Comparison of ENCODE assay signal across 25 cellular contexts in genomic region chr2:30990176-30990575, GRCh38.
"Had no signal": no experiment of that assay in that cellular context is flagged by ENCODE, and none has a peak within 500 bp of the region (broad histone marks: within the 10 kb centered on the region; RNA-seq: fewer than 3 reads in every experiment).

No MANE protein-coding gene starts in this region.

- H3K36me3 ChIP-seq: brain microvascular endothelial cell, cardiac muscle cell, SJSA1 had no signal

- H3K4me3 ChIP-seq: cardiac muscle cell, SJSA1 had no signal

- DNase-seq: activated CD4-positive, alpha-beta T cell treated with anti-CD3 and anti-CD28 coated beads for 4 hours; activated CD8-positive, alpha-beta memory T cell treated with anti-CD3 and anti-CD28 coated beads, Interleukin-2, amount 50 U/mL, for 4 hours; activated CD8-positive, alpha-beta T cell treated with anti-CD3 and anti-CD28 coated beads for 36 hours; activated gamma-delta T cell treated with Interleukin-2 at 50 U/mL for 16 hours; activated naive CD4-positive, alpha-beta T cell treated with anti-CD3 and anti-CD28 coated beads, Interleukin-2, amount 10 ng/mL, durations not matched to agents 7 days and 5 days; activated naive CD8-positive, alpha-beta T cell treated with anti-CD3 and anti-CD28 coated beads for 36 hours; activated T-cell treated with anti-CD3 and anti-CD28 coated beads, Interleukin-2, amount 50 U/mL, for 72 hours; brain microvascular endothelial cell; KG1; NCI-H1092 treated with DMSO at 0.1 percent for 48 hours; NCI-H1417 treated with DMSO at 0.1 percent for 48 hours; NCI-H1694; NCI-H2029; NCI-H2107; NCI-H2171 treated with DMSO at 0.1 percent for 48 hours; NCI-H345; NCI-H510A; NCI-H526 treated with DMSO at 0.1 percent for 48 hours; PC-3; SHP77; T-helper 17 cell; T-helper 9 cell had no signal

- H3K4me3 Mint-ChIP-seq: activated CD8-positive, alpha-beta T cell treated with anti-CD3 and anti-CD28 coated beads for 36 hours; activated naive CD4-positive, alpha-beta T cell treated with anti-CD3 and anti-CD28 coated beads, Interleukin-2, amount 10 ng/mL, durations not matched to agents 7 days and 5 days; activated naive CD8-positive, alpha-beta T cell treated with anti-CD3 and anti-CD28 coated beads for 36 hours; activated T-cell treated with anti-CD3 and anti-CD28 coated beads, Interleukin-2, amount 50 U/mL, for 72 hours; T-helper 17 cell had no signal

- H3K9me3 Mint-ChIP-seq: activated CD8-positive, alpha-beta T cell treated with anti-CD3 and anti-CD28 coated beads for 36 hours; activated naive CD4-positive, alpha-beta T cell treated with anti-CD3 and anti-CD28 coated beads, Interleukin-2, amount 10 ng/mL, durations not matched to agents 7 days and 5 days; activated naive CD8-positive, alpha-beta T cell treated with anti-CD3 and anti-CD28 coated beads for 36 hours; activated T-cell treated with anti-CD3 and anti-CD28 coated beads, Interleukin-2, amount 50 U/mL, for 72 hours; activated T-helper 2 cell treated with anti-CD3 and anti-CD28 coated beads, Interferon-gamma antibody, Interleukin-2, Interleukin-4, amounts not matched to agents 10 μg/mL and 5 μg/mL and 100 μg/mL, durations not matched to agents 14 hours and 24 hours and 36 hours had no signal

- H3K27me3 ChIP-seq: brain microvascular endothelial cell, cardiac muscle cell, SJSA1 had no signal

- H3K36me3 Mint-ChIP-seq: activated naive CD4-positive, alpha-beta T cell treated with anti-CD3 and anti-CD28 coated beads, Interleukin-2, amount 10 ng/mL, durations not matched to agents 7 days and 5 days; activated naive CD8-positive, alpha-beta T cell treated with anti-CD3 and anti-CD28 coated beads for 36 hours had no signal

- H3K9me3 ChIP-seq: SJSA1 had no signal

- H3K4me1 Mint-ChIP-seq: activated naive CD4-positive, alpha-beta T cell treated with anti-CD3 and anti-CD28 coated beads, Interleukin-2, amount 10 ng/mL, durations not matched to agents 7 days and 5 days; activated naive CD8-positive, alpha-beta T cell treated with anti-CD3 and anti-CD28 coated beads for 36 hours; T-helper 17 cell had no signal

- H3K27ac ChIP-seq: brain microvascular endothelial cell, cardiac muscle cell, SJSA1 had no signal

- H3K27me3 Mint-ChIP-seq: activated CD8-positive, alpha-beta T cell treated with anti-CD3 and anti-CD28 coated beads for 36 hours; activated naive CD8-positive, alpha-beta T cell treated with anti-CD3 and anti-CD28 coated beads for 36 hours had no signal

- H3K4me1 ChIP-seq: SJSA1 had no signal

- H3K27ac Mint-ChIP-seq: activated CD8-positive, alpha-beta T cell treated with anti-CD3 and anti-CD28 coated beads for 36 hours; activated naive CD4-positive, alpha-beta T cell treated with anti-CD3 and anti-CD28 coated beads, Interleukin-2, amount 10 ng/mL, durations not matched to agents 7 days and 5 days; activated naive CD8-positive, alpha-beta T cell treated with anti-CD3 and anti-CD28 coated beads for 36 hours; activated T-cell treated with anti-CD3 and anti-CD28 coated beads, Interleukin-2, amount 50 U/mL, for 72 hours; activated T-helper 2 cell treated with anti-CD3 and anti-CD28 coated beads, Interferon-gamma antibody, Interleukin-2, Interleukin-4, amounts not matched to agents 10 μg/mL and 5 μg/mL and 100 μg/mL, durations not matched to agents 14 hours and 24 hours and 36 hours; T-helper 17 cell had no signal

- ATAC-seq: activated CD8-positive, alpha-beta T cell treated with anti-CD3 and anti-CD28 coated beads for 36 hours; activated T-cell treated with anti-CD3 and anti-CD28 coated beads, Interleukin-2, amount 50 U/mL, for 72 hours; PC-3; T-helper 17 cell had no signal
